8 cellular contexts compared by ENCODE assay signal in genomic region chr10:43683451-43684197, GRCh38. TPM values are rescaled to one million over a fixed set of nuclear protein-coding genes. Genes with fewer than 3 reads are reported as not detected.
A peak's percentile ranks its signal among the peaks of the same experiment; 100 is the strongest.
DNase-seq lines count a peak whose midpoint lies in the region; ATAC-seq and TF ChIP-seq lines count a peak whose summit lies in the region.

No MANE protein-coding gene starts in this region.

- no peak overlapping the region for H3K27ac ChIP-seq in endodermal cell (ENCODE audit: low read depth, low read length)

- no peaks in the 10 kb centered on the region for H3K4me1 ChIP-seq in endodermal cell (ENCODE audit: control insufficient read depth, insufficient read depth, low read length)

- H3K27me3 ChIP-seq in endodermal cell (ENCODE audit: control insufficient read depth, insufficient read depth, low read length, poor library complexity, severe bottlenecking): no peaks in the 10 kb centered on the region

- no peak overlapping the region for H3K9ac ChIP-seq in endodermal cell (ENCODE audit: extremely low read depth, low read length, poor library complexity, severe bottlenecking)

- H3K27me3 Mint-ChIP-seq in activated CD4-positive, alpha-beta memory T cell treated with anti-CD3 and anti-CD28 coated beads for 36 hours: peaks cover 23% of the 10 kb centered on the region
- peaks cover 21% of the 10 kb centered on the region for H3K27me3 Mint-ChIP-seq in activated CD4-positive, alpha-beta memory T cell treated with anti-CD3 and anti-CD28 coated beads, Interleukin-2, amount 10 ng/mL, durations not matched to agents 7 days and 5 days
- H3K27me3 Mint-ChIP-seq in endodermal cell (ENCODE audit: insufficient read depth): peaks cover 39% of the 10 kb centered on the region
- peaks cover 47 to 62% of the 10 kb centered on the region in 2 donors for H3K27me3 Mint-ChIP-seq in stimulated activated naive B cell treated with anti-CD40 and anti-IgM and Interleukin-4, amounts not matched to agents 10 μg/mL and 1 μg/mL and 100 μg/mL, for 72 hours

- H3K4me3 ChIP-seq in endodermal cell (ENCODE audit: low read length): no peak overlapping the region

- no peak overlapping the region for H3K27ac Mint-ChIP-seq in activated CD4-positive, alpha-beta memory T cell treated with anti-CD3 and anti-CD28 coated beads for 36 hours
- H3K27ac Mint-ChIP-seq in activated CD4-positive, alpha-beta memory T cell treated with anti-CD3 and anti-CD28 coated beads, Interleukin-2, amount 10 ng/mL, durations not matched to agents 7 days and 5 days: no peak overlapping the region
- H3K27ac Mint-ChIP-seq in endodermal cell: no peak overlapping the region
- no peak overlapping the region for H3K27ac Mint-ChIP-seq in stimulated activated naive B cell treated with anti-CD40 and anti-IgM and Interleukin-4, amounts not matched to agents 10 μg/mL and 1 μg/mL and 100 μg/mL, for 72 hours

- intact Hi-C loops in activated CD4-positive, alpha-beta memory T cell treated with anti-CD3 and anti-CD28 coated beads for 36 hours (cut with micrococcal nuclease): loop anchor here (1.0 kb wide), 1 partner anchor 12 kb away; no protein-coding TSS in a partner anchor

- WGBS in endodermal cell (ENCODE audit: insufficient coverage in 1 of 2, insufficient read length in 1 of 2), 2 experiments: 60 to 80% methylated on average over 3 to 9 of the region's 9 CpGs

- peak; percentile 83 for TF ChIP-seq CTCF in endodermal cell (conservative IDR thresholded peaks at IDR 0.05)

- H3K36me3 Mint-ChIP-seq in activated CD4-positive, alpha-beta memory T cell treated with anti-CD3 and anti-CD28 coated beads for 36 hours: no peaks in the 10 kb centered on the region
- H3K36me3 Mint-ChIP-seq in activated CD4-positive, alpha-beta memory T cell treated with anti-CD3 and anti-CD28 coated beads, Interleukin-2, amount 10 ng/mL, durations not matched to agents 7 days and 5 days (ENCODE audit: low read depth): no peaks in the 10 kb centered on the region
- H3K36me3 Mint-ChIP-seq in endodermal cell (ENCODE audit: low read depth): no peaks in the 10 kb centered on the region
- no peaks in the 10 kb centered on the region for H3K36me3 Mint-ChIP-seq in stimulated activated naive B cell treated with anti-CD40 and anti-IgM and Interleukin-4, amounts not matched to agents 10 μg/mL and 1 μg/mL and 100 μg/mL, for 72 hours

- CTCF ChIA-PET in activated CD4-positive, alpha-beta memory T cell treated with anti-CD3 and anti-CD28 coated beads for 36 hours (lab: Charles Lee): interaction anchor here (0.7 to 2.7 kb wide), 8 partner anchors 8 to 633 kb away, joined by 3 to 20 read pairs (median 3); partner anchors contain the start of gene ZNF32
- CTCF ChIA-PET in activated CD4-positive, alpha-beta memory T cell treated with anti-CD3 and anti-CD28 coated beads, Interleukin-2, amount 10 ng/mL, durations not matched to agents 7 days and 5 days (lab: Charles Lee): interaction anchor here (1.0 to 1.8 kb wide), 5 partner anchors 10 to 1175 kb away, joined by 3 to 4 read pairs (median 3); no protein-coding TSS in a partner anchor

- no peaks in the 10 kb centered on the region for H3K36me3 ChIP-seq in endodermal cell (ENCODE audit: control insufficient read depth, insufficient read depth, low read length)

- no peak overlapping the region for H3K4me3 Mint-ChIP-seq in activated CD4-positive, alpha-beta memory T cell treated with anti-CD3 and anti-CD28 coated beads for 36 hours
- no peak overlapping the region for H3K4me3 Mint-ChIP-seq in activated CD4-positive, alpha-beta memory T cell treated with anti-CD3 and anti-CD28 coated beads, Interleukin-2, amount 10 ng/mL, durations not matched to agents 7 days and 5 days
- H3K4me3 Mint-ChIP-seq in endodermal cell: no peak overlapping the region
- H3K4me3 Mint-ChIP-seq in stimulated activated naive B cell treated with anti-CD40 and anti-IgM and Interleukin-4, amounts not matched to agents 10 μg/mL and 1 μg/mL and 100 μg/mL, for 72 hours: no peak overlapping the region

- no peaks in the 10 kb centered on the region for H3K9me3 ChIP-seq in endodermal cell (ENCODE audit: control insufficient read depth, low read length)

- ATAC-seq in stimulated activated naive B cell treated with anti-CD40 and anti-IgM and Interleukin-4, amounts not matched to agents 10 μg/mL and 1 μg/mL and 100 μg/mL, for 72 hours (replicated peaks): peak; percentile 48 to 61
- ATAC-seq in HG03469 (IDR thresholded peaks at IDR 0.05; ENCODE audit: unreplicated experiment): no peak

- DNase-seq in activated CD4-positive, alpha-beta memory T cell treated with anti-CD3 and anti-CD28 coated beads for 36 hours: peak; percentile 42
- no peak for DNase-seq in activated CD4-positive, alpha-beta memory T cell treated with anti-CD3 and anti-CD28 coated beads, Interleukin-2, amount 10 ng/mL, durations not matched to agents 7 days and 5 days
- DNase-seq in NCI-H69 (lab: John Stamatoyannopoulos, UW): peak; percentile 14
- peak; percentile 82 for DNase-seq in endodermal cell
- DNase-seq in stimulated activated naive B cell treated with anti-CD40 and anti-IgM and Interleukin-4, amounts not matched to agents 10 μg/mL and 1 μg/mL and 100 μg/mL, for 72 hours: no peak
- DNase-seq in NCI-H226: no peak
- no peak for DNase-seq in NCI-H446 (lab: John Stamatoyannopoulos, UW)

- H3K9me3 Mint-ChIP-seq in activated CD4-positive, alpha-beta memory T cell treated with anti-CD3 and anti-CD28 coated beads for 36 hours: no peaks in the 10 kb centered on the region
- H3K9me3 Mint-ChIP-seq in activated CD4-positive, alpha-beta memory T cell treated with anti-CD3 and anti-CD28 coated beads, Interleukin-2, amount 10 ng/mL, durations not matched to agents 7 days and 5 days: no peaks in the 10 kb centered on the region
- no peaks in the 10 kb centered on the region for H3K9me3 Mint-ChIP-seq in endodermal cell
- H3K9me3 Mint-ChIP-seq in stimulated activated naive B cell treated with anti-CD40 and anti-IgM and Interleukin-4, amounts not matched to agents 10 μg/mL and 1 μg/mL and 100 μg/mL, for 72 hours: no peaks in the 10 kb centered on the region

- H3K4me1 Mint-ChIP-seq in activated CD4-positive, alpha-beta memory T cell treated with anti-CD3 and anti-CD28 coated beads for 36 hours (ENCODE audit: low read depth): peaks cover 2% of the 10 kb centered on the region
- peaks cover 4% of the 10 kb centered on the region for H3K4me1 Mint-ChIP-seq in activated CD4-positive, alpha-beta memory T cell treated with anti-CD3 and anti-CD28 coated beads, Interleukin-2, amount 10 ng/mL, durations not matched to agents 7 days and 5 days
- no peaks in the 10 kb centered on the region for H3K4me1 Mint-ChIP-seq in endodermal cell
- H3K4me1 Mint-ChIP-seq in stimulated activated naive B cell treated with anti-CD40 and anti-IgM and Interleukin-4, amounts not matched to agents 10 μg/mL and 1 μg/mL and 100 μg/mL, for 72 hours: no peaks in the 10 kb centered on the region

- POLR2A ChIA-PET in activated CD4-positive, alpha-beta memory T cell treated with anti-CD3 and anti-CD28 coated beads for 36 hours (lab: Charles Lee): no interaction called here
- POLR2A ChIA-PET in activated CD4-positive, alpha-beta memory T cell treated with anti-CD3 and anti-CD28 coated beads, Interleukin-2, amount 10 ng/mL, durations not matched to agents 7 days and 5 days (lab: Charles Lee): no interaction called here

RNA-seq across cellular contexts. Expression of gene ZNF32, which starts 34.9 kb away (rescaled TPM):
- 10 to 100 TPM; 12.2 to 13.5 TPM for total RNA-seq in activated CD4-positive, alpha-beta memory T cell treated with anti-CD3 and anti-CD28 coated beads for 36 hours
- 10 to 100 TPM; 10.4 to 10.9 TPM for total RNA-seq in activated CD4-positive, alpha-beta memory T cell treated with anti-CD3 and anti-CD28 coated beads, Interleukin-2, amount 10 ng/mL, durations not matched to agents 7 days and 5 days
- 10 to 100 TPM; 21.4 to 29.0 TPM for total RNA-seq in endodermal cell
- polyA plus RNA-seq in endodermal cell (2013, experiment 1 of 2): 45.6 TPM
- 40.1 TPM for polyA plus RNA-seq in endodermal cell (2013, experiment 2 of 2)

Comparison
In these comparisons a context has a peak if more than half of its experiments do, and no peak if none do; other contexts are left out.
1. DNase-seq: peak in activated CD4-positive, alpha-beta memory T cell treated with anti-CD3 and anti-CD28 coated beads for 36 hours (single experiment), NCI-H69 (single experiment) and endodermal cell (single experiment); none in activated CD4-positive, alpha-beta memory T cell treated with anti-CD3 and anti-CD28 coated beads, Interleukin-2, amount 10 ng/mL, durations not matched to agents 7 days and 5 days (single experiment), stimulated activated naive B cell treated with anti-CD40 and anti-IgM and Interleukin-4, amounts not matched to agents 10 μg/mL and 1 μg/mL and 100 μg/mL, for 72 hours (single experiment), NCI-H226 (single experiment) and NCI-H446 (0 of 2).